1 cellular context compared by ENCODE assay signal in the genomic region with DNA sequence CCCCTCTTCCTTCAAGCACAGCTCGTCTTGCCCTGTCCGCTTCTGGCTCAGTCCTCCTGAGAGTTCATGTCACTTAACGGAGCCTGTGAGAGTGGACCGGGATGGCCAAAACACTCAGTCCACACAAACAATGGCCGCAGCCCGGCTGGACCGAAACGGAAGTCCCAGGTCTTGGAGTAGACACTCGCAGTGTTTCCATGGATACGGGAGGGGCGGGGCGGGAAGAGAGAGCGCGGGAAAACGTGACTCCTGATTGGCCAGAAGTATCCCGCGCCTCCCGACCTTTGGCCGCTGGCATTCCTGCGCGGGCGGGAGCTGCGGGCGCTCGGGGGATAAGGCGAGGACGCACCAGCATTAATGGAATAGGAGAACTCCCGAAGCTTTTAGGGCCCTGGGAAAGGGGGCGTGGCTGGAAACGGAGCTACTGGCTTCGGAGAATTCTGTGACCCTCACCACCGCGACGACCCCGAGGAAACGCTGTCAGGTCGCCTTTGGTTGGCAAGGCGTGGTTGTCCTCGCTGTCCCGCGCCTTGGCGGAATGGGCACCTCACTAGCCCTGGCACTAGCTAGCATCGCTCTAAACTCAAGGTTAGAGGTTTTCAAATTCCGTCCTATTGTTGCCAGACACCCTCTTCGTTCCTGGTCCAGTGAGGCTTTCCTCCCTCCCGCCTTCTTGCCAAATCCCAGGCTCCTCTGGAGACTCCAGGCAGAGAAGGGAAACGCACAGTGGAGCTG.
A peak's percentile ranks its signal among the peaks of the same experiment; 100 is the strongest.
TF ChIP-seq lines count a peak whose summit lies in the region.

A gene with protein sequence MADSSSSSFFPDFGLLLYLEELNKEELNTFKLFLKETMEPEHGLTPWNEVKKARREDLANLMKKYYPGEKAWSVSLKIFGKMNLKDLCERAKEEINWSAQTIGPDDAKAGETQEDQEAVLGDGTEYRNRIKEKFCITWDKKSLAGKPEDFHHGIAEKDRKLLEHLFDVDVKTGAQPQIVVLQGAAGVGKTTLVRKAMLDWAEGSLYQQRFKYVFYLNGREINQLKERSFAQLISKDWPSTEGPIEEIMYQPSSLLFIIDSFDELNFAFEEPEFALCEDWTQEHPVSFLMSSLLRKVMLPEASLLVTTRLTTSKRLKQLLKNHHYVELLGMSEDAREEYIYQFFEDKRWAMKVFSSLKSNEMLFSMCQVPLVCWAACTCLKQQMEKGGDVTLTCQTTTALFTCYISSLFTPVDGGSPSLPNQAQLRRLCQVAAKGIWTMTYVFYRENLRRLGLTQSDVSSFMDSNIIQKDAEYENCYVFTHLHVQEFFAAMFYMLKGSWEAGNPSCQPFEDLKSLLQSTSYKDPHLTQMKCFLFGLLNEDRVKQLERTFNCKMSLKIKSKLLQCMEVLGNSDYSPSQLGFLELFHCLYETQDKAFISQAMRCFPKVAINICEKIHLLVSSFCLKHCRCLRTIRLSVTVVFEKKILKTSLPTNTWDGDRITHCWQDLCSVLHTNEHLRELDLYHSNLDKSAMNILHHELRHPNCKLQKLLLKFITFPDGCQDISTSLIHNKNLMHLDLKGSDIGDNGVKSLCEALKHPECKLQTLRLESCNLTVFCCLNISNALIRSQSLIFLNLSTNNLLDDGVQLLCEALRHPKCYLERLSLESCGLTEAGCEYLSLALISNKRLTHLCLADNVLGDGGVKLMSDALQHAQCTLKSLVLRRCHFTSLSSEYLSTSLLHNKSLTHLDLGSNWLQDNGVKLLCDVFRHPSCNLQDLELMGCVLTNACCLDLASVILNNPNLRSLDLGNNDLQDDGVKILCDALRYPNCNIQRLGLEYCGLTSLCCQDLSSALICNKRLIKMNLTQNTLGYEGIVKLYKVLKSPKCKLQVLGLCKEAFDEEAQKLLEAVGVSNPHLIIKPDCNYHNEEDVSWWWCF (plus strand): TSS at position 297 of the 735 bp plus-strand sequence. CDS start 18,108 bp downstream, outside the sequence.
A gene (minus strand): TSS at position 164 of the 735 bp plus-strand sequence. CDS start 17,511 bp downstream, outside the sequence.

TF ChIP-seq in HepG2, 621 proteins besides CTCF, POLR2A, EP300 and RAD21 (continued from another document and continues in another):
- TF ChIP-seq, protein P1, sequence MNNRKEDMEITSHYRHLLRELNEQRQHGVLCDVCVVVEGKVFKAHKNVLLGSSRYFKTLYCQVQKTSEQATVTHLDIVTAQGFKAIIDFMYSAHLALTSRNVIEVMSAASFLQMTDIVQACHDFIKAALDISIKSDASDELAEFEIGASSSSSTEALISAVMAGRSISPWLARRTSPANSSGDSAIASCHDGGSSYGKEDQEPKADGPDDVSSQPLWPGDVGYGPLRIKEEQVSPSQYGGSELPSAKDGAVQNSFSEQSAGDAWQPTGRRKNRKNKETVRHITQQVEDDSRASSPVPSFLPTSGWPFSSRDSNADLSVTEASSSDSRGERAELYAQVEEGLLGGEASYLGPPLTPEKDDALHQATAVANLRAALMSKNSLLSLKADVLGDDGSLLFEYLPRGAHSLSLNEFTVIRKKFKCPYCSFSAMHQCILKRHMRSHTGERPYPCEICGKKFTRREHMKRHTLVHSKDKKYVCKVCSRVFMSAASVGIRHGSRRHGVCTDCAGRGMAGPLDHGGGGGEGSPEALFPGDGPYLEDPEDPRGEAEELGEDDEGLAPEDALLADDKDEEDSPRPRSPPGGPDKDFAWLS (CRISPR knock-in tag; IDR thresholded peaks at IDR 0.05; ENCODE audit: borderline replicate concordance): no peak
- TF ChIP-seq, protein P2, sequence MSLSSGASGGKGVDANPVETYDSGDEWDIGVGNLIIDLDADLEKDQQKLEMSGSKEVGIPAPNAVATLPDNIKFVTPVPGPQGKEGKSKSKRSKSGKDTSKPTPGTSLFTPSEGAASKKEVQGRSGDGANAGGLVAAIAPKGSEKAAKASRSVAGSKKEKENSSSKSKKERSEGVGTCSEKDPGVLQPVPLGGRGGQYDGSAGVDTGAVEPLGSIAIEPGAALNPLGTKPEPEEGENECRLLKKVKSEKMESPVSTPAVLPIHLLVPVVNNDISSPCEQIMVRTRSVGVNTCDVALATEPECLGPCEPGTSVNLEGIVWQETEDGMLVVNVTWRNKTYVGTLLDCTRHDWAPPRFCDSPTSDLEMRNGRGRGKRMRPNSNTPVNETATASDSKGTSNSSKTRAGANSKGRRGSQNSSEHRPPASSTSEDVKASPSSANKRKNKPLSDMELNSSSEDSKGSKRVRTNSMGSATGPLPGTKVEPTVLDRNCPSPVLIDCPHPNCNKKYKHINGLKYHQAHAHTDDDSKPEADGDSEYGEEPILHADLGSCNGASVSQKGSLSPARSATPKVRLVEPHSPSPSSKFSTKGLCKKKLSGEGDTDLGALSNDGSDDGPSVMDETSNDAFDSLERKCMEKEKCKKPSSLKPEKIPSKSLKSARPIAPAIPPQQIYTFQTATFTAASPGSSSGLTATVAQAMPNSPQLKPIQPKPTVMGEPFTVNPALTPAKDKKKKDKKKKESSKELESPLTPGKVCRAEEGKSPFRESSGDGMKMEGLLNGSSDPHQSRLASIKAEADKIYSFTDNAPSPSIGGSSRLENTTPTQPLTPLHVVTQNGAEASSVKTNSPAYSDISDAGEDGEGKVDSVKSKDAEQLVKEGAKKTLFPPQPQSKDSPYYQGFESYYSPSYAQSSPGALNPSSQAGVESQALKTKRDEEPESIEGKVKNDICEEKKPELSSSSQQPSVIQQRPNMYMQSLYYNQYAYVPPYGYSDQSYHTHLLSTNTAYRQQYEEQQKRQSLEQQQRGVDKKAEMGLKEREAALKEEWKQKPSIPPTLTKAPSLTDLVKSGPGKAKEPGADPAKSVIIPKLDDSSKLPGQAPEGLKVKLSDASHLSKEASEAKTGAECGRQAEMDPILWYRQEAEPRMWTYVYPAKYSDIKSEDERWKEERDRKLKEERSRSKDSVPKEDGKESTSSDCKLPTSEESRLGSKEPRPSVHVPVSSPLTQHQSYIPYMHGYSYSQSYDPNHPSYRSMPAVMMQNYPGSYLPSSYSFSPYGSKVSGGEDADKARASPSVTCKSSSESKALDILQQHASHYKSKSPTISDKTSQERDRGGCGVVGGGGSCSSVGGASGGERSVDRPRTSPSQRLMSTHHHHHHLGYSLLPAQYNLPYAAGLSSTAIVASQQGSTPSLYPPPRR (CRISPR knock-in tag; IDR thresholded peaks at IDR 0.05; ENCODE audit: borderline replicate concordance): no peak
- TF ChIP-seq, protein P3, sequence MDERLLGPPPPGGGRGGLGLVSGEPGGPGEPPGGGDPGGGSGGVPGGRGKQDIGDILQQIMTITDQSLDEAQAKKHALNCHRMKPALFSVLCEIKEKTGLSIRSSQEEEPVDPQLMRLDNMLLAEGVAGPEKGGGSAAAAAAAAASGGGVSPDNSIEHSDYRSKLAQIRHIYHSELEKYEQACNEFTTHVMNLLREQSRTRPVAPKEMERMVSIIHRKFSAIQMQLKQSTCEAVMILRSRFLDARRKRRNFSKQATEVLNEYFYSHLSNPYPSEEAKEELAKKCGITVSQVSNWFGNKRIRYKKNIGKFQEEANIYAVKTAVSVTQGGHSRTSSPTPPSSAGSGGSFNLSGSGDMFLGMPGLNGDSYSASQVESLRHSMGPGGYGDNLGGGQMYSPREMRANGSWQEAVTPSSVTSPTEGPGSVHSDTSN (CRISPR knock-in tag; IDR thresholded peaks at IDR 0.05): no peak
- TF ChIP-seq ZNF883 (CRISPR knock-in tag; IDR thresholded peaks at IDR 0.05; ENCODE audit: not compliant biosample characterization): no peak
- TF ChIP-seq ZNF446 (CRISPR knock-in tag; IDR thresholded peaks at IDR 0.05): no peak
- TF ChIP-seq ZBTB21 (CRISPR knock-in tag; IDR thresholded peaks at IDR 0.05): no peak
- TF ChIP-seq NCOR1 (IDR thresholded peaks at IDR 0.05; ENCODE audit: borderline replicate concordance, low read length): no peak
- no peak for TF ChIP-seq KDM4B (CRISPR knock-in tag; IDR thresholded peaks at IDR 0.05)
- TF ChIP-seq GPN1 (CRISPR knock-in tag; IDR thresholded peaks at IDR 0.05; ENCODE audit: borderline replicate concordance): no peak
- TF ChIP-seq, protein P4, sequence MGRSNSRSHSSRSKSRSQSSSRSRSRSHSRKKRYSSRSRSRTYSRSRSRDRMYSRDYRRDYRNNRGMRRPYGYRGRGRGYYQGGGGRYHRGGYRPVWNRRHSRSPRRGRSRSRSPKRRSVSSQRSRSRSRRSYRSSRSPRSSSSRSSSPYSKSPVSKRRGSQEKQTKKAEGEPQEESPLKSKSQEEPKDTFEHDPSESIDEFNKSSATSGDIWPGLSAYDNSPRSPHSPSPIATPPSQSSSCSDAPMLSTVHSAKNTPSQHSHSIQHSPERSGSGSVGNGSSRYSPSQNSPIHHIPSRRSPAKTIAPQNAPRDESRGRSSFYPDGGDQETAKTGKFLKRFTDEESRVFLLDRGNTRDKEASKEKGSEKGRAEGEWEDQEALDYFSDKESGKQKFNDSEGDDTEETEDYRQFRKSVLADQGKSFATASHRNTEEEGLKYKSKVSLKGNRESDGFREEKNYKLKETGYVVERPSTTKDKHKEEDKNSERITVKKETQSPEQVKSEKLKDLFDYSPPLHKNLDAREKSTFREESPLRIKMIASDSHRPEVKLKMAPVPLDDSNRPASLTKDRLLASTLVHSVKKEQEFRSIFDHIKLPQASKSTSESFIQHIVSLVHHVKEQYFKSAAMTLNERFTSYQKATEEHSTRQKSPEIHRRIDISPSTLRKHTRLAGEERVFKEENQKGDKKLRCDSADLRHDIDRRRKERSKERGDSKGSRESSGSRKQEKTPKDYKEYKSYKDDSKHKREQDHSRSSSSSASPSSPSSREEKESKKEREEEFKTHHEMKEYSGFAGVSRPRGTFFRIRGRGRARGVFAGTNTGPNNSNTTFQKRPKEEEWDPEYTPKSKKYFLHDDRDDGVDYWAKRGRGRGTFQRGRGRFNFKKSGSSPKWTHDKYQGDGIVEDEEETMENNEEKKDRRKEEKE (IDR thresholded peaks at IDR 0.05): no peak
- TF ChIP-seq ETV5 (CRISPR knock-in tag; IDR thresholded peaks at IDR 0.05; ENCODE audit: borderline replicate concordance): peak; percentile 41; the same call in 1 of the 2 replicates
- TF ChIP-seq, protein P5, sequence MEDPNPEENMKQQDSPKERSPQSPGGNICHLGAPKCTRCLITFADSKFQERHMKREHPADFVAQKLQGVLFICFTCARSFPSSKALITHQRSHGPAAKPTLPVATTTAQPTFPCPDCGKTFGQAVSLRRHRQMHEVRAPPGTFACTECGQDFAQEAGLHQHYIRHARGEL (CRISPR knock-in tag; IDR thresholded peaks at IDR 0.05): no peak
- TF ChIP-seq, protein P6, sequence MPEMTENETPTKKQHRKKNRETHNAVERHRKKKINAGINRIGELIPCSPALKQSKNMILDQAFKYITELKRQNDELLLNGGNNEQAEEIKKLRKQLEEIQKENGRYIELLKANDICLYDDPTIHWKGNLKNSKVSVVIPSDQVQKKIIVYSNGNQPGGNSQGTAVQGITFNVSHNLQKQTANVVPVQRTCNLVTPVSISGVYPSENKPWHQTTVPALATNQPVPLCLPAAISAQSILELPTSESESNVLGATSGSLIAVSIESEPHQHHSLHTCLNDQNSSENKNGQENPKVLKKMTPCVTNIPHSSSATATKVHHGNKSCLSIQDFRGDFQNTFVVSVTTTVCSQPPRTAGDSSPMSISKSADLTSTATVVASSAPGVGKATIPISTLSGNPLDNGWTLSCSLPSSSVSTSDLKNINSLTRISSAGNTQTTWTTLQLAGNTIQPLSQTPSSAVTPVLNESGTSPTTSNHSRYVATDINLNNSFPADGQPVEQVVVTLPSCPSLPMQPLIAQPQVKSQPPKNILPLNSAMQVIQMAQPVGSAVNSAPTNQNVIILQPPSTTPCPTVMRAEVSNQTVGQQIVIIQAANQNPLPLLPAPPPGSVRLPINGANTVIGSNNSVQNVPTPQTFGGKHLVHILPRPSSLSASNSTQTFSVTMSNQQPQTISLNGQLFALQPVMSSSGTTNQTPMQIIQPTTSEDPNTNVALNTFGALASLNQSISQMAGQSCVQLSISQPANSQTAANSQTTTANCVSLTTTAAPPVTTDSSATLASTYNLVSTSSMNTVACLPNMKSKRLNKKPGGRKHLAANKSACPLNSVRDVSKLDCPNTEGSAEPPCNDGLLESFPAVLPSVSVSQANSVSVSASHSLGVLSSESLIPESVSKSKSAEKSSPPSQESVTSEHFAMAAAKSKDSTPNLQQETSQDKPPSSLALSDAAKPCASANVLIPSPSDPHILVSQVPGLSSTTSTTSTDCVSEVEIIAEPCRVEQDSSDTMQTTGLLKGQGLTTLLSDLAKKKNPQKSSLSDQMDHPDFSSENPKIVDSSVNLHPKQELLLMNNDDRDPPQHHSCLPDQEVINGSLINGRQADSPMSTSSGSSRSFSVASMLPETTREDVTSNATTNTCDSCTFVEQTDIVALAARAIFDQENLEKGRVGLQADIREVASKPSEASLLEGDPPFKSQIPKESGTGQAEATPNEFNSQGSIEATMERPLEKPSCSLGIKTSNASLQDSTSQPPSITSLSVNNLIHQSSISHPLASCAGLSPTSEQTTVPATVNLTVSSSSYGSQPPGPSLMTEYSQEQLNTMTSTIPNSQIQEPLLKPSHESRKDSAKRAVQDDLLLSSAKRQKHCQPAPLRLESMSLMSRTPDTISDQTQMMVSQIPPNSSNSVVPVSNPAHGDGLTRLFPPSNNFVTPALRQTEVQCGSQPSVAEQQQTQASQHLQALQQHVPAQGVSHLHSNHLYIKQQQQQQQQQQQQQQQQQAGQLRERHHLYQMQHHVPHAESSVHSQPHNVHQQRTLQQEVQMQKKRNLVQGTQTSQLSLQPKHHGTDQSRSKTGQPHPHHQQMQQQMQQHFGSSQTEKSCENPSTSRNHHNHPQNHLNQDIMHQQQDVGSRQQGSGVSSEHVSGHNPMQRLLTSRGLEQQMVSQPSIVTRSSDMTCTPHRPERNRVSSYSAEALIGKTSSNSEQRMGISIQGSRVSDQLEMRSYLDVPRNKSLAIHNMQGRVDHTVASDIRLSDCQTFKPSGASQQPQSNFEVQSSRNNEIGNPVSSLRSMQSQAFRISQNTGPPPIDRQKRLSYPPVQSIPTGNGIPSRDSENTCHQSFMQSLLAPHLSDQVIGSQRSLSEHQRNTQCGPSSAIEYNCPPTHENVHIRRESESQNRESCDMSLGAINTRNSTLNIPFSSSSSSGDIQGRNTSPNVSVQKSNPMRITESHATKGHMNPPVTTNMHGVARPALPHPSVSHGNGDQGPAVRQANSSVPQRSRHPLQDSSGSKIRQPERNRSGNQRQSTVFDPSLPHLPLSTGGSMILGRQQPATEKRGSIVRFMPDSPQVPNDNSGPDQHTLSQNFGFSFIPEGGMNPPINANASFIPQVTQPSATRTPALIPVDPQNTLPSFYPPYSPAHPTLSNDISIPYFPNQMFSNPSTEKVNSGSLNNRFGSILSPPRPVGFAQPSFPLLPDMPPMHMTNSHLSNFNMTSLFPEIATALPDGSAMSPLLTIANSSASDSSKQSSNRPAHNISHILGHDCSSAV (CRISPR knock-in tag; IDR thresholded peaks at IDR 0.05; ENCODE audit: borderline replicate concordance): no peak
- peak; percentile 66; the same call in 1 of the 2 replicates for TF ChIP-seq SP4 (CRISPR knock-in tag; IDR thresholded peaks at IDR 0.05)
- no peak for TF ChIP-seq ZFP36 (IDR thresholded peaks at IDR 0.05; ENCODE audit: borderline replicate concordance, low read depth, low read length, partially characterized antibody)
- no peak; the same call in 1 of the 2 replicates for TF ChIP-seq ZNF772 (CRISPR knock-in tag; IDR thresholded peaks at IDR 0.05)
- no peak for TF ChIP-seq SRSF9 (IDR thresholded peaks at IDR 0.05; ENCODE audit: borderline replicate concordance, insufficient read depth, low read depth, low read length, poor library complexity, severe bottlenecking)
- no peak for TF ChIP-seq MAF1 (CRISPR knock-in tag; IDR thresholded peaks at IDR 0.05; ENCODE audit: borderline replicate concordance)
- peak; percentile 43; the same call in 1 of the 2 replicates for TF ChIP-seq RFXAP (CRISPR knock-in tag; IDR thresholded peaks at IDR 0.05; ENCODE audit: borderline replicate concordance)
- no peak for TF ChIP-seq ZNF589 (CRISPR knock-in tag; conservative IDR thresholded peaks at IDR 0.05)
- no peak for TF ChIP-seq ATRX (CRISPR knock-in tag; IDR thresholded peaks at IDR 0.05; ENCODE audit: borderline replicate concordance)
- no peak for TF ChIP-seq ARNTL (CRISPR knock-in tag; IDR thresholded peaks at IDR 0.05)
- no peak for TF ChIP-seq SMAD9 (CRISPR knock-in tag; IDR thresholded peaks at IDR 0.05)
- TF ChIP-seq ZNF781 (CRISPR knock-in tag; IDR thresholded peaks at IDR 0.05; ENCODE audit: borderline replicate concordance, not compliant biosample characterization): peak; percentile 29
- no peak for TF ChIP-seq ZNF253 (CRISPR knock-in tag; IDR thresholded peaks at IDR 0.05; ENCODE audit: borderline replicate concordance)
